1 cellular context compared by ENCODE assay signal in the genomic region with DNA sequence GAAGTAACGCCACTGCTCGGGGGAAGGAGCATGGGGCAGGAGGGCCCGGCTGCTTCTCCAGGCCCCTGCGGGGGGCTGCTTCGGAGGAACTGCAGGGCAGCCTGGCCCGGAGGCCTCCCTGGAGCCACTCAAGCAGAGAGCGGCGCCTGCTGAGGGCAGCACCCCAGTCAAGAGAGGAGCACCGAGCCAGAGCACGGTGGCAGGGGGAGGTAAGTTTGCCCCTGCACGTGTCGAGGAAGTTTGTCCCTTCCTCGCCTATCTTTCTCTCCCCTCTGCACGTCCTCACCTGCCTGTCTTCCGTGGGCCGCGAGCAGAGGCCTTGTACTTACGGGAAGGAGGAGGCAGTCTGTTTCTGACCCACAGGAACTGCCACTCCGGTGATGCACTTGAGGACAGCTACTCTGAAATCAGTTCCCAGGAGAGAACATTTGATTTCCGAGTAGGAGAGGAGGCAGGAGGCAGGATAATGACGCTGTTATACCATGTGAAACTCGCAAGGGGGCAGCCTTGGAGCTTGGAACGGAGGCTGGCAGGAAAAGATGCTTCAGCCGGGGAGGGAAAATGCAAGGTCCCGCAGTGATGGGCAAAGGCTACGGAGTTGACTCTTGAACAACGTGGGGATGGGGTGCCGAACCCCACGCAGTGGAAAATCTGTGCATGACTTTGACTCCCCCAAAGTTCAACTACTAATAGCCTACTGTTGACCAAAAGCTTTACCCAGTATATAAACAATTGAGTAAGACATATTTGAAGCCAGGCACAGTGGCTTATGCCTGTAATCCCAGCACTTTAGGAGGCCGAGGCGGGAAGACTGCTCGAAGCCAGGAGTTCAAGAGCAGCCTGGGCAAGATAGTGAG.
TF ChIP-seq lines count a peak whose summit lies in the region.

No MANE protein-coding gene starts in this region.

TF ChIP-seq in K562, 482 proteins besides CTCF, POLR2A, EP300 and RAD21 (continues in another document):
- no peak for TF ChIP-seq MCM2 (IDR thresholded peaks at IDR 0.05; ENCODE audit: low read depth)
- TF ChIP-seq, protein P1, sequence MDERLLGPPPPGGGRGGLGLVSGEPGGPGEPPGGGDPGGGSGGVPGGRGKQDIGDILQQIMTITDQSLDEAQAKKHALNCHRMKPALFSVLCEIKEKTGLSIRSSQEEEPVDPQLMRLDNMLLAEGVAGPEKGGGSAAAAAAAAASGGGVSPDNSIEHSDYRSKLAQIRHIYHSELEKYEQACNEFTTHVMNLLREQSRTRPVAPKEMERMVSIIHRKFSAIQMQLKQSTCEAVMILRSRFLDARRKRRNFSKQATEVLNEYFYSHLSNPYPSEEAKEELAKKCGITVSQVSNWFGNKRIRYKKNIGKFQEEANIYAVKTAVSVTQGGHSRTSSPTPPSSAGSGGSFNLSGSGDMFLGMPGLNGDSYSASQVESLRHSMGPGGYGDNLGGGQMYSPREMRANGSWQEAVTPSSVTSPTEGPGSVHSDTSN (CRISPR knock-in tag; IDR thresholded peaks at IDR 0.05; ENCODE audit: low read depth): no peak
- TF ChIP-seq, protein P1 (tag; conservative IDR thresholded peaks at IDR 0.05; ENCODE audit: low read depth): no peak
- no peak for TF ChIP-seq PHTF2 (CRISPR knock-in tag; IDR thresholded peaks at IDR 0.05)
- TF ChIP-seq, protein P2, sequence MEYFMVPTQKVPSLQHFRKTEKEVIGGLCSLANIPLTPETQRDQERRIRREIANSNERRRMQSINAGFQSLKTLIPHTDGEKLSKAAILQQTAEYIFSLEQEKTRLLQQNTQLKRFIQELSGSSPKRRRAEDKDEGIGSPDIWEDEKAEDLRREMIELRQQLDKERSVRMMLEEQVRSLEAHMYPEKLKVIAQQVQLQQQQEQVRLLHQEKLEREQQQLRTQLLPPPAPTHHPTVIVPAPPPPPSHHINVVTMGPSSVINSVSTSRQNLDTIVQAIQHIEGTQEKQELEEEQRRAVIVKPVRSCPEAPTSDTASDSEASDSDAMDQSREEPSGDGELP (CRISPR knock-in tag; IDR thresholded peaks at IDR 0.05; ENCODE audit: borderline replicate concordance): peak; percentile 33; the same call in 1 of the 2 replicates
- TF ChIP-seq, protein P3, sequence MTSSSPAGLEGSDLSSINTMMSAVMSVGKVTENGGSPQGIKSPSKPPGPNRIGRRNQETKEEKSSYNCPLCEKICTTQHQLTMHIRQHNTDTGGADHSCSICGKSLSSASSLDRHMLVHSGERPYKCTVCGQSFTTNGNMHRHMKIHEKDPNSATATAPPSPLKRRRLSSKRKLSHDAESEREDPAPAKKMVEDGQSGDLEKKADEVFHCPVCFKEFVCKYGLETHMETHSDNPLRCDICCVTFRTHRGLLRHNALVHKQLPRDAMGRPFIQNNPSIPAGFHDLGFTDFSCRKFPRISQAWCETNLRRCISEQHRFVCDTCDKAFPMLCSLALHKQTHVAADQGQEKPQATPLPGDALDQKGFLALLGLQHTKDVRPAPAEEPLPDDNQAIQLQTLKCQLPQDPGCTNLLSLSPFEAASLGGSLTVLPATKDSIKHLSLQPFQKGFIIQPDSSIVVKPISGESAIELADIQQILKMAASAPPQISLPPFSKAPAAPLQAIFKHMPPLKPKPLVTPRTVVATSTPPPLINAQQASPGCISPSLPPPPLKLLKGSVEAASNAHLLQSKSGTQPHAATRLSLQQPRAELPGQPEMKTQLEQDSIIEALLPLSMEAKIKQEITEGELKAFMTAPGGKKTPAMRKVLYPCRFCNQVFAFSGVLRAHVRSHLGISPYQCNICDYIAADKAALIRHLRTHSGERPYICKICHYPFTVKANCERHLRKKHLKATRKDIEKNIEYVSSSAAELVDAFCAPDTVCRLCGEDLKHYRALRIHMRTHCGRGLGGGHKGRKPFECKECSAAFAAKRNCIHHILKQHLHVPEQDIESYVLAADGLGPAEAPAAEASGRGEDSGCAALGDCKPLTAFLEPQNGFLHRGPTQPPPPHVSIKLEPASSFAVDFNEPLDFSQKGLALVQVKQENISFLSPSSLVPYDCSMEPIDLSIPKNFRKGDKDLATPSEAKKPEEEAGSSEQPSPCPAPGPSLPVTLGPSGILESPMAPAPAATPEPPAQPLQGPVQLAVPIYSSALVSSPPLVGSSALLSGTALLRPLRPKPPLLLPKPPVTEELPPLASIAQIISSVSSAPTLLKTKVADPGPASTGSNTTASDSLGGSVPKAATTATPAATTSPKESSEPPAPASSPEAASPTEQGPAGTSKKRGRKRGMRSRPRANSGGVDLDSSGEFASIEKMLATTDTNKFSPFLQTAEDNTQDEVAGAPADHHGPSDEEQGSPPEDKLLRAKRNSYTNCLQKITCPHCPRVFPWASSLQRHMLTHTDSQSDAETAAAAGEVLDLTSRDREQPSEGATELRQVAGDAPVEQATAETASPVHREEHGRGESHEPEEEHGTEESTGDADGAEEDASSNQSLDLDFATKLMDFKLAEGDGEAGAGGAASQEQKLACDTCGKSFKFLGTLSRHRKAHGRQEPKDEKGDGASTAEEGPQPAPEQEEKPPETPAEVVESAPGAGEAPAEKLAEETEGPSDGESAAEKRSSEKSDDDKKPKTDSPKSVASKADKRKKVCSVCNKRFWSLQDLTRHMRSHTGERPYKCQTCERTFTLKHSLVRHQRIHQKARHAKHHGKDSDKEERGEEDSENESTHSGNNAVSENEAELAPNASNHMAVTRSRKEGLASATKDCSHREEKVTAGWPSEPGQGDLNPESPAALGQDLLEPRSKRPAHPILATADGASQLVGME (CRISPR knock-in tag; IDR thresholded peaks at IDR 0.05): peak; percentile 83; the same call in 1 of the 2 replicates
- TF ChIP-seq XRCC4 (IDR thresholded peaks at IDR 0.05; ENCODE audit: extremely low read depth, insufficient read depth, insufficient read length): no peak
- TF ChIP-seq SRSF9 (IDR thresholded peaks at IDR 0.05; ENCODE audit: borderline replicate concordance, low read depth, low read length): no peak
- TF ChIP-seq HSF4 (CRISPR knock-in tag; IDR thresholded peaks at IDR 0.05; ENCODE audit: borderline replicate concordance): no peak
- TF ChIP-seq NCOA1 (IDR thresholded peaks at IDR 0.05; ENCODE audit: low read depth): no peak
- no peak for TF ChIP-seq SAFB2 (IDR thresholded peaks at IDR 0.05; ENCODE audit: borderline replicate concordance, low read depth, low read length, severe bottlenecking)
- TF ChIP-seq ZNF384 (IDR thresholded peaks at IDR 0.05; ENCODE audit: low read depth, low read length): peak; percentile 25; the same call in 1 of the 2 replicates
- TF ChIP-seq RCOR1 (IDR thresholded peaks at IDR 0.05; ENCODE audit: borderline replicate concordance in 1 of 2, low read depth in 2 of 2, low read length in 2 of 2): peak; percentile 62 to 93; a peak in 2 of 4 replicates
- no peak for TF ChIP-seq BMI1 (IDR thresholded peaks at IDR 0.05; ENCODE audit: low read length)
- peak; percentile 53; the same call in 1 of the 2 replicates for TF ChIP-seq HDGF (IDR thresholded peaks at IDR 0.05)
- TF ChIP-seq, protein P4, sequence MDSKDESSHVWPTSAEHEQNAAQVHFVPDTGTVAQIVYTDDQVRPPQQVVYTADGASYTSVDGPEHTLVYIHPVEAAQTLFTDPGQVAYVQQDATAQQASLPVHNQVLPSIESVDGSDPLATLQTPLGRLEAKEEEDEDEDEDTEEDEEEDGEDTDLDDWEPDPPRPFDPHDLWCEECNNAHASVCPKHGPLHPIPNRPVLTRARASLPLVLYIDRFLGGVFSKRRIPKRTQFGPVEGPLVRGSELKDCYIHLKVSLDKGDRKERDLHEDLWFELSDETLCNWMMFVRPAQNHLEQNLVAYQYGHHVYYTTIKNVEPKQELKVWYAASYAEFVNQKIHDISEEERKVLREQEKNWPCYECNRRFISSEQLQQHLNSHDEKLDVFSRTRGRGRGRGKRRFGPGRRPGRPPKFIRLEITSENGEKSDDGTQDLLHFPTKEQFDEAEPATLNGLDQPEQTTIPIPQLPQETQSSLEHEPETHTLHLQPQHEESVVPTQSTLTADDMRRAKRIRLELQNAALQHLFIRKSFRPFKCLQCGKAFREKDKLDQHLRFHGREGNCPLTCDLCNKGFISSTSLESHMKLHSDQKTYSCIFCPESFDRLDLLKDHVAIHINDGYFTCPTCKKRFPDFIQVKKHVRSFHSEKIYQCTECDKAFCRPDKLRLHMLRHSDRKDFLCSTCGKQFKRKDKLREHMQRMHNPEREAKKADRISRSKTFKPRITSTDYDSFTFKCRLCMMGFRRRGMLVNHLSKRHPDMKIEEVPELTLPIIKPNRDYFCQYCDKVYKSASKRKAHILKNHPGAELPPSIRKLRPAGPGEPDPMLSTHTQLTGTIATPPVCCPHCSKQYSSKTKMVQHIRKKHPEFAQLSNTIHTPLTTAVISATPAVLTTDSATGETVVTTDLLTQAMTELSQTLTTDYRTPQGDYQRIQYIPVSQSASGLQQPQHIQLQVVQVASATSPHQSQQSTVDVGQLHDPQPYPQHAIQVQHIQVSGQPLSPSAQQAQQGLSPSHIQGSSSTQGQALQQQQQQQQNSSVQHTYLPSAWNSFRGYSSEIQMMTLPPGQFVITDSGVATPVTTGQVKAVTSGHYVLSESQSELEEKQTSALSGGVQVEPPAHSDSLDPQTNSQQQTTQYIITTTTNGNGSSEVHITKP (IDR thresholded peaks at IDR 0.05; ENCODE audit: partially characterized antibody): no peak
- TF ChIP-seq TCF3 (CRISPR knock-in tag; IDR thresholded peaks at IDR 0.05): no peak
- no peak for TF ChIP-seq EZH2 (IDR thresholded peaks at IDR 0.05; ENCODE audit: borderline replicate concordance, low read depth, low read length)
- TF ChIP-seq ZNF134 (CRISPR knock-in tag; conservative IDR thresholded peaks at IDR 0.05): no peak
- no peak for TF ChIP-seq SMAD3 (CRISPR knock-in tag; conservative IDR thresholded peaks at IDR 0.05)
- peak; percentile 45; the same call in 1 of the 2 replicates for TF ChIP-seq L3MBTL2 (IDR thresholded peaks at IDR 0.05)
- 0 out of 2 replicates have a peak, but pooled peaks have one; percentile 24 for TF ChIP-seq PHF21A (IDR thresholded peaks at IDR 0.05; ENCODE audit: borderline replicate concordance, low read depth)
- TF ChIP-seq CTBP1 (IDR thresholded peaks at IDR 0.05; ENCODE audit: borderline replicate concordance): peak; percentile 95; the same call in 1 of the 2 replicates
- TF ChIP-seq RBM15 (IDR thresholded peaks at IDR 0.05; ENCODE audit: insufficient read depth, low read length): no peak
- no peak for TF ChIP-seq HNRNPK (IDR thresholded peaks at IDR 0.05; ENCODE audit: low read depth, low read length, poor library complexity, severe bottlenecking)
- no peak for TF ChIP-seq HDAC6 (IDR thresholded peaks at IDR 0.05; ENCODE audit: low read depth, low read length)
- no peak for TF ChIP-seq KDM4B (IDR thresholded peaks at IDR 0.05; ENCODE audit: borderline replicate concordance in 2 of 2, low read depth in 1 of 2)
- TF ChIP-seq, protein P5, sequence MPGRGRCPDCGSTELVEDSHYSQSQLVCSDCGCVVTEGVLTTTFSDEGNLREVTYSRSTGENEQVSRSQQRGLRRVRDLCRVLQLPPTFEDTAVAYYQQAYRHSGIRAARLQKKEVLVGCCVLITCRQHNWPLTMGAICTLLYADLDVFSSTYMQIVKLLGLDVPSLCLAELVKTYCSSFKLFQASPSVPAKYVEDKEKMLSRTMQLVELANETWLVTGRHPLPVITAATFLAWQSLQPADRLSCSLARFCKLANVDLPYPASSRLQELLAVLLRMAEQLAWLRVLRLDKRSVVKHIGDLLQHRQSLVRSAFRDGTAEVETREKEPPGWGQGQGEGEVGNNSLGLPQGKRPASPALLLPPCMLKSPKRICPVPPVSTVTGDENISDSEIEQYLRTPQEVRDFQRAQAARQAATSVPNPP (IDR thresholded peaks at IDR 0.05; ENCODE audit: borderline replicate concordance, insufficient read depth, insufficient read length): no peak
- no peak for TF ChIP-seq RFX1 (IDR thresholded peaks at IDR 0.05)
- TF ChIP-seq SMC3 (conservative IDR thresholded peaks at IDR 0.05; ENCODE audit: insufficient read depth, low read depth, low read length): peak; percentile 98
- no peak for TF ChIP-seq HMG20A (CRISPR knock-in tag; conservative IDR thresholded peaks at IDR 0.05)
- no peak for TF ChIP-seq ZNF76 (CRISPR knock-in tag; IDR thresholded peaks at IDR 0.05; ENCODE audit: borderline replicate concordance)
- no peak for TF ChIP-seq MAFF (IDR thresholded peaks at IDR 0.05; ENCODE audit: low read length)
- TF ChIP-seq, protein P6, sequence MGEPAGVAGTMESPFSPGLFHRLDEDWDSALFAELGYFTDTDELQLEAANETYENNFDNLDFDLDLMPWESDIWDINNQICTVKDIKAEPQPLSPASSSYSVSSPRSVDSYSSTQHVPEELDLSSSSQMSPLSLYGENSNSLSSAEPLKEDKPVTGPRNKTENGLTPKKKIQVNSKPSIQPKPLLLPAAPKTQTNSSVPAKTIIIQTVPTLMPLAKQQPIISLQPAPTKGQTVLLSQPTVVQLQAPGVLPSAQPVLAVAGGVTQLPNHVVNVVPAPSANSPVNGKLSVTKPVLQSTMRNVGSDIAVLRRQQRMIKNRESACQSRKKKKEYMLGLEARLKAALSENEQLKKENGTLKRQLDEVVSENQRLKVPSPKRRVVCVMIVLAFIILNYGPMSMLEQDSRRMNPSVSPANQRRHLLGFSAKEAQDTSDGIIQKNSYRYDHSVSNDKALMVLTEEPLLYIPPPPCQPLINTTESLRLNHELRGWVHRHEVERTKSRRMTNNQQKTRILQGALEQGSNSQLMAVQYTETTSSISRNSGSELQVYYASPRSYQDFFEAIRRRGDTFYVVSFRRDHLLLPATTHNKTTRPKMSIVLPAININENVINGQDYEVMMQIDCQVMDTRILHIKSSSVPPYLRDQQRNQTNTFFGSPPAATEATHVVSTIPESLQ (CRISPR knock-in tag; IDR thresholded peaks at IDR 0.05): no peak
- no peak for TF ChIP-seq POLR2H (tag; IDR thresholded peaks at IDR 0.05; ENCODE audit: low read depth)
- no peak for TF ChIP-seq ARHGAP35 (IDR thresholded peaks at IDR 0.05; ENCODE audit: partially characterized antibody)
- TF ChIP-seq MYC (IDR thresholded peaks at IDR 0.05; ENCODE audit: low read depth, low read length): peak; percentile 48; the same call in 1 of the 2 replicates
- TF ChIP-seq MYC (CRISPR knock-in tag; IDR thresholded peaks at IDR 0.05; ENCODE audit: borderline replicate concordance, low read depth): no peak
- peak; percentile 29; the same call in 1 of the 2 replicates for TF ChIP-seq BHLHE40 (IDR thresholded peaks at IDR 0.05; ENCODE audit: low read length)
- no peak for TF ChIP-seq PURB (CRISPR knock-in tag; IDR thresholded peaks at IDR 0.05; ENCODE audit: low read depth)
- TF ChIP-seq, protein P7, sequence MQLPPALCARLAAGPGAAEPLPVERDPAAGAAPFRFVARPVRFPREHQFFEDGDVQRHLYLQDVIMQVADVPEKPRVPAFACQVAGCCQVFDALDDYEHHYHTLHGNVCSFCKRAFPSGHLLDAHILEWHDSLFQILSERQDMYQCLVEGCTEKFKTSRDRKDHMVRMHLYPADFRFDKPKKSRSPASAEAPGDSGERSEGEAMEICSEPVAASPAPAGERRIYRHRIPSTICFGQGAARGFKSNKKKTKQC (CRISPR knock-in tag; IDR thresholded peaks at IDR 0.05): no peak
